10 cellular contexts compared by ENCODE assay signal in genomic region chr12:23221066-23221465, GRCh38.
DNase-seq lines count a peak whose midpoint lies in the region; ATAC-seq, FAIRE-seq and TF ChIP-seq lines count a peak whose summit lies in the region.
"Had no signal": no experiment of that assay in that cellular context is flagged by ENCODE, and none has a peak within 500 bp of the region (broad histone marks: within the 10 kb centered on the region; RNA-seq: fewer than 3 reads in every experiment).

No MANE protein-coding gene starts in this region.

- H3K4me3 Mint-ChIP-seq in GM23338, result no peak overlapping the region

- H3K79me2 ChIP-seq in GM23338 (replicated peaks; ENCODE audit: insufficient read depth) (no peaks in the 10 kb centered on the region), H1 (ENCODE audit: control insufficient read depth in 1 of 2, insufficient read depth in 2 of 2, low read length in 2 of 2) (no peaks in the 10 kb centered on the region), osteoblast (ENCODE audit: insufficient read depth, low read length) (no peaks in the 10 kb centered on the region)

- TF ChIP-seq RAD21 in H1 (IDR thresholded peaks at IDR 0.05 in 1 of 2, conservative IDR thresholded peaks at IDR 0.05 in 1 of 2; ENCODE audit: low read depth in 2 of 2, low read length in 2 of 2), result peak; percentile 81 to 86

- H3K4me1 Mint-ChIP-seq in GM23338, result 0 out of 3 replicates have a peak, but pooled peaks cover 2% of the 10 kb centered on the region

- H3K27ac ChIP-seq in GM23338 (ENCODE audit: low read depth) (no peak overlapping the region), H1 (ENCODE audit: low read depth, low read length) (no peak overlapping the region), osteoblast (ENCODE audit: low read depth, low read length) (no peak overlapping the region)
- H3K27ac ChIP-seq: epithelial cell of prostate, vagina had no signal

- H3K14ac ChIP-seq in H1 (ENCODE audit: insufficient read length), result no peak overlapping the region

- TF ChIP-seq CTCF in GM23338 (conservative IDR thresholded peaks at IDR 0.05; ENCODE audit: low read depth in 2 of 2), result peak; percentile 78 to 80
- TF ChIP-seq CTCF in H1 (IDR thresholded peaks at IDR 0.05; ENCODE audit: control extremely low read depth in 1 of 3, insufficient read depth in 1 of 3, low read depth in 1 of 3, low read length in 3 of 3), result peak; percentile 57 to 78 (median 63)
- TF ChIP-seq CTCF in osteoblast (IDR thresholded peaks at IDR 0.05; ENCODE audit: extremely low read depth, low read depth, low read length), result peak; percentile 22

- DNase-seq in GM23338 (ENCODE audit: low spot score) (peak; percentile 68), NCI-H69 (lab: John Stamatoyannopoulos, UW) (peak; percentile 60), H1 (ENCODE audit: low read depth in 1 of 2, low spot score in 2 of 2) (no peak), osteoblast (ENCODE audit: insufficient read length, low spot score, missing footprints) (peak; percentile 18)
- no peak for DNase-seq in stimulated activated naive CD8-positive, alpha-beta T cell treated with anti-CD3 and anti-CD28 coated beads, Interleukin-15, Interleukin-2, amounts not matched to agents 100 U/mL and 50 U/mL, for 24 hours

- WGBS in H1 (ENCODE audit: extremely low coverage in 1 of 2, insufficient coverage in 1 of 2, insufficient read length in 1 of 2, insufficient replicate concordance in 2 of 2, low coverage in 1 of 2, low lambda C conversion rate in 2 of 2, missing lambda C conversion rate in 1 of 2), 2 experiments, result 67% methylated on average over 4 of the region's 4 CpGs; no CpG with 5 or more reads in 1 of the 2 experiments

- no peak overlapping the region for H3K27ac Mint-ChIP-seq in GM23338

- H3K4me2 ChIP-seq in GM23338 (no peak overlapping the region), H1 (ENCODE audit: insufficient read depth in 1 of 2, low read depth in 2 of 2, low read length in 2 of 2) (no peak overlapping the region), osteoblast (ENCODE audit: insufficient read depth, low read length) (no peak overlapping the region)

- no peak overlapping the region for H3K23ac ChIP-seq in H1 (ENCODE audit: insufficient read length)

- no peak overlapping the region for H2BK15ac ChIP-seq in H1 (ENCODE audit: low read length)

- H3K9me2 ChIP-seq in GM23338 (ENCODE audit: insufficient read depth), result no peaks in the 10 kb centered on the region

- POLR2A ChIA-PET in H1 (lab: Charles Lee; ENCODE audit: partially characterized antibody), result no interaction called here

- no peaks in the 10 kb centered on the region for H3K9me3 Mint-ChIP-seq in GM23338

- no peaks in the 10 kb centered on the region for H3K36me3 Mint-ChIP-seq in GM23338 (ENCODE audit: low read depth)

- no peaks in the 10 kb centered on the region for H3K79me1 ChIP-seq in H1 (ENCODE audit: low read depth, low read length)

- no peak overlapping the region for H4K91ac ChIP-seq in H1 (replicated peaks; ENCODE audit: insufficient read length, low read length)

- no peak overlapping the region for H2BK5ac ChIP-seq in H1 (ENCODE audit: low read depth, low read length)

- H3K56ac ChIP-seq in H1 (replicated peaks; ENCODE audit: insufficient read length, low read depth, low read length), result no peak overlapping the region

- no peak overlapping the region for H3K4me3 ChIP-seq in GM23338
- H3K4me3 ChIP-seq in H1 (ENCODE audit: extremely low read depth in 1 of 4, insufficient read depth in 2 of 4, low read depth in 3 of 4, low read length in 4 of 4), result no peak overlapping the region
- H3K4me3 ChIP-seq in osteoblast (ENCODE audit: insufficient read depth, low read length), result no peak overlapping the region
- H3K4me3 ChIP-seq: lung, vagina had no signal

- no peak overlapping the region for H2AFZ ChIP-seq in GM23338
- H2AFZ ChIP-seq in H1 (ENCODE audit: low read length), result no peak overlapping the region
- no peak overlapping the region for H2AFZ ChIP-seq in osteoblast (ENCODE audit: low read length)

- H3K18ac ChIP-seq in H1 (ENCODE audit: extremely low read depth, low read length), result no peak overlapping the region

- no peak for TF ChIP-seq POLR2A in H1 (IDR thresholded peaks at IDR 0.05; ENCODE audit: control extremely low read depth in 1 of 2, low read depth in 2 of 2, low read length in 2 of 2)

- H3K27me3 Mint-ChIP-seq in GM23338 (ENCODE audit: insufficient read depth, low read depth, poor library complexity), result no peaks in the 10 kb centered on the region

- H3K4me1 ChIP-seq in GM23338 (ENCODE audit: insufficient read depth) (no peaks in the 10 kb centered on the region), H1 (replicated peaks in 1 of 4; ENCODE audit: control insufficient read depth in 3 of 4, insufficient read depth in 4 of 4, low read length in 3 of 4) (no peaks in the 10 kb centered on the region), osteoblast (ENCODE audit: insufficient read depth, low read length) (no peaks in the 10 kb centered on the region)

- no peaks in the 10 kb centered on the region for H3K36me3 ChIP-seq in GM23338 (ENCODE audit: insufficient read depth)
- no peaks in the 10 kb centered on the region for H3K36me3 ChIP-seq in H1 (ENCODE audit: control insufficient read depth in 2 of 4, insufficient read depth in 4 of 4, low read length in 3 of 4)
- no peaks in the 10 kb centered on the region for H3K36me3 ChIP-seq in osteoblast (ENCODE audit: insufficient read depth, low read length)
- H3K36me3 ChIP-seq: vagina had no signal

- no peak for TF ChIP-seq EP300 in H1 (IDR thresholded peaks at IDR 0.05; ENCODE audit: borderline replicate concordance in 1 of 2, low read depth in 2 of 2, low read length in 2 of 2)

- no peak overlapping the region for H4K5ac ChIP-seq in H1 (ENCODE audit: insufficient read length, low read depth, low read length)

- no peaks in the 10 kb centered on the region; the same call in 1 of the 2 replicates for H3K23me2 ChIP-seq in H1 (ENCODE audit: low read depth, low read length)

- no peak overlapping the region for H4K8ac ChIP-seq in H1 (ENCODE audit: extremely low read depth, insufficient read depth, low read length)

- H3K27me3 ChIP-seq in GM23338 (ENCODE audit: insufficient read depth), result no peaks in the 10 kb centered on the region
- no peaks in the 10 kb centered on the region for H3K27me3 ChIP-seq in H1 (replicated peaks in 1 of 4; ENCODE audit: control insufficient read depth in 3 of 4, extremely low read depth in 1 of 4, insufficient read depth in 3 of 4, low read length in 3 of 4)
- no peaks in the 10 kb centered on the region for H3K27me3 ChIP-seq in osteoblast (ENCODE audit: insufficient read depth, low read length)
- H3K27me3 ChIP-seq: vagina had no signal

- no peak overlapping the region for H3K9ac ChIP-seq in H1 (replicated peaks in 1 of 4; ENCODE audit: extremely low read depth in 1 of 4, low read depth in 3 of 4, low read length in 3 of 4)

- H4K20me1 ChIP-seq in GM23338 (replicated peaks; ENCODE audit: insufficient read depth) (no peaks in the 10 kb centered on the region), H1 (replicated peaks in 1 of 2; ENCODE audit: control insufficient read depth in 1 of 2, insufficient read depth in 2 of 2, low read length in 2 of 2) (no peaks in the 10 kb centered on the region), osteoblast (ENCODE audit: insufficient read depth, low read length) (no peaks in the 10 kb centered on the region)

- no peak overlapping the region for H3K4ac ChIP-seq in H1 (replicated peaks; ENCODE audit: insufficient read length, low read depth, low read length)

- peak; percentile 96 for ATAC-seq in GM23338
- no peak for ATAC-seq in HG03520 (IDR thresholded peaks at IDR 0.05; ENCODE audit: unreplicated experiment)
- ATAC-seq in GM18870 (IDR thresholded peaks at IDR 0.05; ENCODE audit: unreplicated experiment), result no peak
- ATAC-seq in stimulated activated naive CD8-positive, alpha-beta T cell treated with anti-CD3 and anti-CD28 coated beads, Interleukin-15, Interleukin-2, amounts not matched to agents 100 U/mL and 50 U/mL, for 24 hours, result no peak

- H2AK5ac ChIP-seq in H1 (ENCODE audit: low read depth, low read length), result no peak overlapping the region

- peaks cover 0 to under 1% of the 10 kb centered on the region in 2 experiments; a peak in 1 of 4 replicates for H3K9me3 ChIP-seq in H1 (ENCODE audit: insufficient read depth in 2 of 2, low read depth in 1 of 2, low read length in 1 of 2)
- H3K9me3 ChIP-seq in osteoblast (ENCODE audit: low read depth, low read length), result no peaks in the 10 kb centered on the region
- H3K9me3 ChIP-seq: vagina had no signal

- H2BK12ac ChIP-seq in H1 (ENCODE audit: low read depth, low read length), result no peak overlapping the region

- H3F3A ChIP-seq in GM23338 (replicated peaks; ENCODE audit: low read depth), result no peaks in the 10 kb centered on the region

- FAIRE-seq in H1 (lab: Jason Lieb, UNC), result peak; percentile 78

- CTCF ChIA-PET in H1 (lab: Charles Lee; ENCODE audit: partially characterized antibody), result interaction anchor here (0.6 to 4.0 kb wide), 33 partner anchors 13 to 998 kb away, joined by 3 to 72 read pairs (median 3); no protein-coding TSS in a partner anchor

- H2BK120ac ChIP-seq in H1 (replicated peaks; ENCODE audit: low read depth, low read length), result no peak overlapping the region

- H2BK20ac ChIP-seq in H1 (ENCODE audit: low read length), result no peak overlapping the region

TF ChIP-seq in GM23338, 12 proteins besides CTCF, POLR2A, EP300 and RAD21 (continues in another document):
- TF ChIP-seq ETS1 (IDR thresholded peaks at IDR 0.05) (no peak), JUNB (IDR thresholded peaks at IDR 0.05; ENCODE audit: unreplicated experiment) (no peak), EZH2 (IDR thresholded peaks at IDR 0.05; ENCODE audit: low read depth, unreplicated experiment) (no peak)

TF ChIP-seq in H1, 55 proteins besides CTCF, POLR2A, EP300 and RAD21 (continues in another document):
- no peak for TF ChIP-seq RBBP5 (IDR thresholded peaks at IDR 0.05; ENCODE audit: borderline replicate concordance, low read depth, low read length)
- TF ChIP-seq CBX5 (IDR thresholded peaks at IDR 0.05; ENCODE audit: low read depth, low read length), result no peak
- no peak for TF ChIP-seq HDAC2 (IDR thresholded peaks at IDR 0.05; ENCODE audit: borderline replicate concordance in 1 of 2, low read depth in 2 of 2, low read length in 2 of 2)
- TF ChIP-seq CHD1 (IDR thresholded peaks at IDR 0.05; ENCODE audit: low read depth, low read length), result no peak
- TF ChIP-seq CHD2 (IDR thresholded peaks at IDR 0.05; ENCODE audit: low read length), result no peak
- TF ChIP-seq YY1 (IDR thresholded peaks at IDR 0.05; ENCODE audit: low read depth, low read length), result no peak
- TF ChIP-seq RNF2 (IDR thresholded peaks at IDR 0.05; ENCODE audit: borderline replicate concordance, low read depth, low read length, missing control alignments, poor library complexity, severe bottlenecking), result no peak
- TF ChIP-seq ZNF274 (IDR thresholded peaks at IDR 0.05; ENCODE audit: borderline replicate concordance, extremely low read depth, low read length), result no peak
- no peak for TF ChIP-seq JUND (IDR thresholded peaks at IDR 0.05; ENCODE audit: low read length)
- TF ChIP-seq SIX5 (IDR thresholded peaks at IDR 0.05; ENCODE audit: low read depth, low read length), result no peak
- no peak for TF ChIP-seq SP4 (IDR thresholded peaks at IDR 0.05; ENCODE audit: low read length)
- TF ChIP-seq MAX (IDR thresholded peaks at IDR 0.05), result no peak

Comparison
In these comparisons a context has a peak if more than half of its experiments do, and no peak if none do; other contexts are left out.
1. DNase-seq: peak in GM23338 (single experiment), NCI-H69 (single experiment) and osteoblast (single experiment); none in H1 (0 of 2) and stimulated activated naive CD8-positive, alpha-beta T cell treated with anti-CD3 and anti-CD28 coated beads, Interleukin-15, Interleukin-2, amounts not matched to agents 100 U/mL and 50 U/mL, for 24 hours (single experiment).
2. CTCF ChIP-seq: peak in every context shown above with its lines; median percentile 79 in GM23338; 63 in H1; 22 in osteoblast.